8 cellular contexts compared by ENCODE assay signal in genomic region chr11:61332823-61333637, GRCh38. TPM values are rescaled to one million over a fixed set of nuclear protein-coding genes. Genes with fewer than 3 reads are reported as not detected.
DNase-seq lines count a peak whose midpoint lies in the region; ATAC-seq and TF ChIP-seq lines count a peak whose summit lies in the region.

Gene DDB1, minus strand, starts transcription at chr11:61333105. Its CDS starts 137 bp downstream, at chr11:61332968.
Gene TKFC, plus strand, starts transcription at chr11:61333228. Its CDS starts 1,501 bp downstream, at chr11:61334729.

- peaks cover 26% of the 10 kb centered on the region for H3K36me3 ChIP-seq in OCI-LY3 (replicated peaks; ENCODE audit: low read depth, low read length)

- H3K9me3 Mint-ChIP-seq in endothelial cell (ENCODE audit: unreplicated experiment): no peaks in the 10 kb centered on the region
- no peaks in the 10 kb centered on the region for H3K9me3 Mint-ChIP-seq in mesothelial cell of epicardium

- H3K27me3 Mint-ChIP-seq in endothelial cell (ENCODE audit: unreplicated experiment) (peaks cover 4% of the 10 kb centered on the region), mesothelial cell of epicardium (ENCODE audit: low read depth) (no peaks in the 10 kb centered on the region)

- peaks cover 59% of the 10 kb centered on the region for H3K79me2 ChIP-seq in OCI-LY3 (ENCODE audit: low read length)

- peaks cover 14% of the 10 kb centered on the region for H4K20me1 ChIP-seq in OCI-LY3 (ENCODE audit: insufficient read depth, low read length)

- H3K4me1 Mint-ChIP-seq in endothelial cell (ENCODE audit: unreplicated experiment) (peaks cover 21% of the 10 kb centered on the region), mesothelial cell of epicardium (peaks cover 50% of the 10 kb centered on the region)

- peak within 1 kb of the TSS; percentile 54 for H3K27ac ChIP-seq in OCI-LY3 (ENCODE audit: low read length)

- H3K9ac ChIP-seq in OCI-LY3 (ENCODE audit: low read length): peak within 1 kb of the TSS; percentile 90

- no peaks in the 10 kb centered on the region for H3K9me3 ChIP-seq in OCI-LY3 (ENCODE audit: insufficient read depth, low read length)

- DNase-seq in D341Med (ENCODE audit: low spot score) (peak; percentile 97), HuH-7.5 (ENCODE audit: low spot score) (peak; percentile 98), endothelial cell (ENCODE audit: low spot score) (peak; percentile 97), mesothelial cell of epicardium (ENCODE audit: low spot score in 2 of 2, unreplicated experiment in 2 of 2) (peak; percentile 92 to 95)
- DNase-seq in activated CD8-positive, alpha-beta memory T cell treated with anti-CD3 and anti-CD28 coated beads, Interleukin-2, amount 50 U/mL, for 48 hours: peak; percentile 99
- peak; percentile 93 to 94 for DNase-seq in stimulated activated CD8-positive, alpha-beta memory T cell treated with anti-CD3 and anti-CD28 coated beads, Interleukin-15, amount 100 ng/mL, for 4 hours (ENCODE audit: low read depth in 2 of 2)

- H3K27ac Mint-ChIP-seq in endothelial cell (ENCODE audit: unreplicated experiment) (peak within 1 kb of the TSS; percentile 95), mesothelial cell of epicardium (peak within 1 kb of the TSS; percentile 97)

- peak within 1 kb of the TSS; percentile 89 for H3K4me3 ChIP-seq in OCI-LY3 (ENCODE audit: low read length)

- peak within 1 kb of the TSS; percentile 96 for H3K4me2 ChIP-seq in OCI-LY3 (ENCODE audit: low read length)

- peaks cover 29% of the 10 kb centered on the region for H3K4me1 ChIP-seq in OCI-LY3 (ENCODE audit: low read length)

- H3K36me3 Mint-ChIP-seq in endothelial cell (ENCODE audit: low read depth, unreplicated experiment) (peaks cover 13% of the 10 kb centered on the region), mesothelial cell of epicardium (peaks cover 9% of the 10 kb centered on the region)

- H2AFZ ChIP-seq in OCI-LY3 (ENCODE audit: low read depth, low read length): peak within 1 kb of the TSS; percentile 50; the same call in 1 of the 2 replicates

- no peak for TF ChIP-seq CTCF in OCI-LY3 (IDR thresholded peaks at IDR 0.05; ENCODE audit: low read depth, low read length)
- TF ChIP-seq CTCF in endothelial cell (IDR thresholded peaks at IDR 0.05; ENCODE audit: unreplicated experiment): no peak
- no peak for TF ChIP-seq CTCF in mesothelial cell of epicardium (IDR thresholded peaks at IDR 0.05; ENCODE audit: unreplicated experiment)

- H3K27me3 ChIP-seq in OCI-LY3 (ENCODE audit: low read depth, low read length): no peaks in the 10 kb centered on the region

- peak within 1 kb of the TSS; percentile 98 for H3K4me3 Mint-ChIP-seq in endothelial cell (ENCODE audit: unreplicated experiment)
- H3K4me3 Mint-ChIP-seq in mesothelial cell of epicardium: peak within 1 kb of the TSS; percentile 89

- peak; percentile 80 for ATAC-seq in GM21526 (IDR thresholded peaks at IDR 0.05; ENCODE audit: low FRiP score, unreplicated experiment)

RNA-seq across cellular contexts. Expression of gene DDB1, which starts in this region (rescaled TPM):
- total RNA-seq in endothelial cell (ENCODE audit: unreplicated experiment) (239 TPM), mesothelial cell of epicardium (253 to 266 TPM (median 263 TPM) in 3 replicates)

RNA-seq across cellular contexts. Expression of gene TKFC, which starts in this region (rescaled TPM):
- total RNA-seq in endothelial cell (ENCODE audit: unreplicated experiment) (53.1 TPM), mesothelial cell of epicardium (74.0 to 83.6 TPM (median 75.8 TPM) in 3 replicates)

Comparison
In these comparisons a context has a peak if more than half of its experiments do, and no peak if none do; other contexts are left out.
1. Peak in every context shown above with its lines: DNase-seq, ATAC-seq, H3K4me3 ChIP-seq and H3K27ac ChIP-seq.